Comparison of ENCODE assay signal across 23 cellular contexts in the genomic region with DNA sequence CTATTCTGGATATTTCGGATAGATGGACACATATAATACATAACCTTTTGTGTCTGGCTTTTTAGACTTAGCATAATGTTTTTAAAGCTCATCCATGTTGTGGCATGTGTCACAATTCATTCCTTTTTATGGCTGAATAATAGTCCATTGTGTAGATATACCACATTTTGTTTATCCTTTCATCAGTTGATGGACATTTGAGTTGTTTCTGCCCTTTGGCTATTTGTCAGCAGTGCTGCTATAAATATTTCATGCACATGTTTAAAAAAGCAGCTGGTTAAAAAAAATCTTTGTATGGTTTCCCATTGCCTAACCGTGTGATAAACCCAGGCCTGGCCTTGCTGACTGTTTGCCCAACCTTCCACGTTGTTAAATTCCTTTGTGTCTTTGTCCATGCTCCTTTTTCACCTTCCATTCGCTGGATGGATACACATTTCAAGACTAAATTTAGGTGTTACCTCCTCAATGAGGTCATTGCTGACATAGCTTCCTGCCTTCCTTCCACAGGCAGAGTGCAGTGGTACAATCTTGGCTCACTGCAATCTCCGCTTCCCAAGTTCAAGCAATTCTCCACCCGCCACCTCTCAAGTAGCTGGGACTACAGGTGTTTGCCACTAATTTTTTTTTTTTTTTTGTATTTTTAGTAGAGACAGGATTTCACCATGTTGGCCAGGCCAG. TPM values are rescaled to one million over a fixed set of nuclear protein-coding genes. Genes with fewer than 3 reads are reported as not detected.
"Had no signal": no experiment of that assay in that cellular context is flagged by ENCODE, and none has a peak within 500 bp of the region (broad histone marks: within the 10 kb centered on the region; RNA-seq: fewer than 3 reads in every experiment).

No MANE protein-coding gene starts in this region.

- ATAC-seq: left cardiac atrium; left colon; left lobe of liver; left lung; left ventricle myocardium superior; lower lobe of right lung; mucosa of descending colon; naive thymus-derived CD4-positive, alpha-beta T cell had no signal

- DNase-seq: hippocampal formation; hypothalamus; immature natural killer cell; islet precursor cell; kidney; kidney glomerular epithelial cell; left cardiac atrium; left colon; left lung; left ventricle myocardium inferior; left ventricle myocardium superior; lower lobe of right lung; mammary epithelial cell; mesenchymal stem cell; mesendoderm; midbrain; mucosa of descending colon; naive B cell; naive thymus-derived CD4-positive, alpha-beta T cell had no signal

RNA-seq across cellular contexts. Expression of gene GDA, which starts 11.3 kb away (rescaled TPM):
- total RNA-seq: lung microvascular endothelial cell; mammary epithelial cell; mononuclear cell; myocyte; naive thymus-derived CD4-positive, alpha-beta T cell had no signal
- polyA plus RNA-seq: immature natural killer cell; naive thymus-derived CD4-positive, alpha-beta T cell had no signal
